ENCODE assay signal across 8 cellular contexts in genomic region chr11:120564573-120565301, GRCh38.
DNase-seq lines count a peak whose midpoint lies in the region; ATAC-seq lines count a peak whose summit lies in the region.

No MANE protein-coding gene starts in this region.

- DNase-seq in COLO829 (ENCODE audit: low spot score): peak; percentile 20
- DNase-seq in anterior cingulate cortex (lab: John Stamatoyannopoulos, UW): peak in 55 of 58 donors; percentile 30 to 86 (median 71)
- DNase-seq in hypothalamus (lab: John Stamatoyannopoulos, UW): peak in 47 of 51 donors; percentile 23 to 90 (median 72)
- no peak for DNase-seq in skeletal muscle cell (ENCODE audit: low read depth)
- DNase-seq in effector CD4-positive, alpha-beta T cell: no peak
- DNase-seq in LoVo (ENCODE audit: low spot score): no peak

- H3K4me3 ChIP-seq in skeletal muscle cell (ENCODE audit: low read depth, low read length): peak overlapping the region; percentile 46

- ATAC-seq in GM19023 (IDR thresholded peaks at IDR 0.05; ENCODE audit: unreplicated experiment): peak; percentile 66
- ATAC-seq in HG03439 (IDR thresholded peaks at IDR 0.05; ENCODE audit: unreplicated experiment): peak; percentile 64

Comparison
In these comparisons a context has a peak if more than half of its experiments do, and no peak if none do; other contexts are left out.
1. DNase-seq: peak in COLO829 (single experiment), anterior cingulate cortex (55 of 58) and hypothalamus (47 of 51); none in skeletal muscle cell (single experiment), effector CD4-positive, alpha-beta T cell (single experiment) and LoVo (single experiment).